ENCODE assay signal across 19 cellular contexts in genomic region chr1:38827299-38827698, GRCh38.
"Had no signal": no experiment of that assay in that cellular context is flagged by ENCODE, and none has a peak within 500 bp of the region (broad histone marks: within the 10 kb centered on the region; RNA-seq: fewer than 3 reads in every experiment).

No MANE protein-coding gene starts in this region.

- ATAC-seq: foreskin keratinocyte; left cardiac atrium; lower lobe of right lung; natural killer cell; pancreas; right lobe of liver; stimulated activated effector memory CD8-positive, alpha-beta T cell treated with anti-CD3 and anti-CD28 coated beads, Interleukin-12 subunit alpha, Interleukin-12 subunit beta, amount 100 ng/mL, for 72 hours had no signal

- DNase-seq: effector CD4-positive, alpha-beta T cell; endodermal cell; erythroblast; foreskin keratinocyte; kidney; left cardiac atrium; left ventricle myocardium inferior; lower lobe of right lung; natural killer cell; occipital lobe; pancreas; retina; right lobe of liver; stimulated activated CD4-positive, alpha-beta T cell treated with anti-CD3 and anti-CD28 coated beads, Interleukin-4, amount 100 ng/mL, for 1 hour; stimulated activated CD8-positive, alpha-beta memory T cell treated with anti-CD3 and anti-CD28 coated beads, Interleukin-4, amount 100 ng/mL, for 48 hours; tibial artery; upper lobe of left lung; uterus had no signal
